Comparison of ENCODE assay signal across 8 cellular contexts in genomic region chr1:156705918-156706646, GRCh38. TPM values are rescaled to one million over a fixed set of nuclear protein-coding genes. Genes with fewer than 3 reads are reported as not detected.
DNase-seq lines count a peak whose midpoint lies in the region; ATAC-seq and TF ChIP-seq lines count a peak whose summit lies in the region.

No MANE protein-coding gene starts in this region.

- no peaks in the 10 kb centered on the region for H3F3A ChIP-seq in PC-3 (ENCODE audit: low read length, unreplicated experiment)

- no TSS peak for BruUV-seq in PC-3 (replicated peaks; lab: Mats Ljungman, UMichigan)

- peak; percentile 29 for ATAC-seq in PC-3

- H3K4me3 ChIP-seq in AG10803 (ENCODE audit: low read length) (peak overlapping the region; percentile 69), HFF-Myc (replicated peaks; ENCODE audit: low read depth, low read length) (peak overlapping the region; percentile 68), PC-3 (ENCODE audit: low read length) (peak overlapping the region; percentile 71), fibroblast of the aortic adventitia (ENCODE audit: low read depth, low read length) (peak overlapping the region; percentile 79), thyroid gland (replicated peaks in 1 of 3) (peak overlapping the region in 2 of 3 donors; percentile 28 to 34)

- peak overlapping the region; percentile 63 for H3K9ac ChIP-seq in PC-3 (ENCODE audit: low read length)

- POLR2A ChIA-PET in PC-3 (lab: Charles Lee; ENCODE audit: unreplicated experiment): interaction anchor here (0.5 to 1.0 kb wide), 3 partner anchors 15 to 17 kb away, joined by 3 to 7 read pairs (median 4); no protein-coding TSS in a partner anchor

- intact Hi-C loops in PC-3 (cut with micrococcal nuclease) (loop anchor here (1.0 kb wide), 1 partner anchor 17 kb away; no protein-coding TSS in a partner anchor), thyroid gland (cut with DNase I) (no loop called here)

- peaks cover 17% of the 10 kb centered on the region for H3K79me2 ChIP-seq in PC-3 (ENCODE audit: low read length)

- WGBS in thyroid gland, 2 donors: 3% methylated on average over 19 to 27 of the region's 45 CpGs

- CTCF ChIA-PET in PC-3 (lab: Charles Lee): interaction anchor here (0.5 to 3.7 kb wide), 8 partner anchors 14 to 51 kb away, joined by 3 to 84 read pairs (median 3); no protein-coding TSS in a partner anchor

- no peak overlapping the region for H3K27ac ChIP-seq in PC-3 (ENCODE audit: low read length)
- H3K27ac ChIP-seq in thyroid gland: peak overlapping the region; percentile 6 to 59 (median 33)

- peak in 1 of 2 donors; percentile 13 for TF ChIP-seq POLR2A in thyroid gland (IDR thresholded peaks at IDR 0.05)

- H4K20me1 ChIP-seq in PC-3 (ENCODE audit: low read length): no peaks in the 10 kb centered on the region

- H3K36me3 ChIP-seq in PC-3 (ENCODE audit: low read depth, low read length): no peaks in the 10 kb centered on the region
- no peaks in the 10 kb centered on the region for H3K36me3 ChIP-seq in thyroid gland

- peak overlapping the region; percentile 83 for H2AFZ ChIP-seq in PC-3 (ENCODE audit: low read length)

- H3K4me1 ChIP-seq in PC-3 (ENCODE audit: insufficient read depth, low read length) (peaks cover 58% of the 10 kb centered on the region), thyroid gland (peaks cover 40 to 52% of the 10 kb centered on the region in 2 donors)

- H3K27me3 ChIP-seq in PC-3 (ENCODE audit: low read length) (no peaks in the 10 kb centered on the region), thyroid gland (no peaks in the 10 kb centered on the region)

- H3K9me3 ChIP-seq in PC-3 (ENCODE audit: low read length) (no peaks in the 10 kb centered on the region), thyroid gland (no peaks in the 10 kb centered on the region)

- DNase-seq in AG10803 (ENCODE audit: low read depth): peak; percentile 64
- DNase-seq in HFF-Myc (ENCODE audit: extremely low read depth, low read depth): no peak
- peak; percentile 72 for DNase-seq in PC-3
- peak; percentile 44 for DNase-seq in activated effector memory CD4-positive, alpha-beta T cell treated with Interleukin-2 at 50 U/mL for 16 hours
- DNase-seq in fibroblast of the aortic adventitia (ENCODE audit: low read depth): peak; percentile 73
- peak; percentile 17 for DNase-seq in occipital lobe (lab: John Stamatoyannopoulos, UW)
- DNase-seq in thyroid gland: peak; percentile 57 to 64
- DNase-seq in mesenteric fat pad (ENCODE audit: low spot score): no peak

- H3K9me2 ChIP-seq in PC-3 (replicated peaks; ENCODE audit: low read length): no peaks in the 10 kb centered on the region

- H3K4me2 ChIP-seq in PC-3 (ENCODE audit: low read length): peak overlapping the region; percentile 98

- peak; percentile 63 for TF ChIP-seq CTCF in AG10803 (conservative IDR thresholded peaks at IDR 0.05; ENCODE audit: low read length)
- peak; percentile 76 for TF ChIP-seq CTCF in HFF-Myc (IDR thresholded peaks at IDR 0.05; ENCODE audit: low read depth, low read length, missing control alignments)
- peak; percentile 99 for TF ChIP-seq CTCF in PC-3 (conservative IDR thresholded peaks at IDR 0.05; ENCODE audit: low read depth, low read length)
- peak; percentile 78 for TF ChIP-seq CTCF in fibroblast of the aortic adventitia (IDR thresholded peaks at IDR 0.05; ENCODE audit: insufficient read depth, low read length)
- TF ChIP-seq CTCF in thyroid gland (IDR thresholded peaks at IDR 0.05): peak; percentile 63 to 84 (median 80)

RNA-seq across cellular contexts. Expression of gene CRABP2, which starts 0.7 kb away (rescaled TPM):
- total RNA-seq in PC-3 (2014; rRNA removed): 120 and 150 TPM in 2 replicates
- 62.7 and 68.9 TPM in 2 replicates for total RNA-seq in fibroblast of the aortic adventitia (ENCODE audit: low replicate concordance)
- total RNA-seq in occipital lobe: 3.1 TPM
- 10 to 100 TPM in 1 of 4 donors, 1 to 10 TPM in 2, not detected in 1; 3.0 to 15.3 (median 4.5) TPM for total RNA-seq in thyroid gland
- total RNA-seq in mesenteric fat pad: 6.7 TPM

RNA-seq across cellular contexts. Expression of gene METTL25B, which starts 22.2 kb away (rescaled TPM):
- total RNA-seq in PC-3 (2014; rRNA removed) (10.4 and 14.6 TPM in 2 replicates), fibroblast of the aortic adventitia (ENCODE audit: low replicate concordance) (4.1 and 10.9 TPM in 2 replicates), occipital lobe (9.2 TPM), thyroid gland (10 to 100 TPM; 15.5 to 33.4 (median 25.3) TPM), mesenteric fat pad (20.0 TPM)

RNA-seq across cellular contexts. Expression of gene ISG20L2, which starts 22.5 kb away (rescaled TPM):
- total RNA-seq in PC-3 (2014; rRNA removed) (39.2 and 51.7 TPM in 2 replicates), fibroblast of the aortic adventitia (ENCODE audit: low replicate concordance) (9.9 and 27.4 TPM in 2 replicates), occipital lobe (6.2 TPM), thyroid gland (10 to 100 TPM; 13.6 to 34.9 (median 18.2) TPM), mesenteric fat pad (24.4 TPM)

RNA-seq across cellular contexts. Expression of gene NES, which starts 28.9 kb away (rescaled TPM):
- total RNA-seq in PC-3 (2014; rRNA removed): 58.2 and 70.0 TPM in 2 replicates
- total RNA-seq in fibroblast of the aortic adventitia (ENCODE audit: low replicate concordance): 44.5 and 83.0 TPM in 2 replicates
- total RNA-seq in occipital lobe: 24.0 TPM
- 10 to 100 TPM in 2 of 4 donors, 1 to 10 TPM in 2; 4.3 to 10.4 (median 9.0) TPM for total RNA-seq in thyroid gland
- 49.5 TPM for total RNA-seq in mesenteric fat pad

RNA-seq across cellular contexts. Expression of gene MRPL24, which starts 34.8 kb away (rescaled TPM):
- total RNA-seq in PC-3 (2014; rRNA removed): 232 and 275 TPM in 2 replicates
- 19.0 and 42.8 TPM in 2 replicates for total RNA-seq in fibroblast of the aortic adventitia (ENCODE audit: low replicate concordance)
- 10.6 TPM for total RNA-seq in occipital lobe
- total RNA-seq in thyroid gland: 10 to 100 TPM; 22.9 to 55.6 (median 35.9) TPM
- 89.6 TPM for total RNA-seq in mesenteric fat pad

Comparison
In these comparisons a context has a peak if more than half of its experiments do, and no peak if none do; other contexts are left out.
1. DNase-seq: peak in AG10803 (single experiment), PC-3 (single experiment), activated effector memory CD4-positive, alpha-beta T cell treated with Interleukin-2 at 50 U/mL for 16 hours (single experiment), fibroblast of the aortic adventitia (single experiment), occipital lobe (single experiment) and thyroid gland (2 of 2); none in HFF-Myc (single experiment) and mesenteric fat pad (single experiment).
2. Peak in every context shown above with its lines, with median percentiles within 50 percentile points of each other: H3K4me3 ChIP-seq and CTCF ChIP-seq.